ENCODE assay signal across 10 cellular contexts in the genomic region with DNA sequence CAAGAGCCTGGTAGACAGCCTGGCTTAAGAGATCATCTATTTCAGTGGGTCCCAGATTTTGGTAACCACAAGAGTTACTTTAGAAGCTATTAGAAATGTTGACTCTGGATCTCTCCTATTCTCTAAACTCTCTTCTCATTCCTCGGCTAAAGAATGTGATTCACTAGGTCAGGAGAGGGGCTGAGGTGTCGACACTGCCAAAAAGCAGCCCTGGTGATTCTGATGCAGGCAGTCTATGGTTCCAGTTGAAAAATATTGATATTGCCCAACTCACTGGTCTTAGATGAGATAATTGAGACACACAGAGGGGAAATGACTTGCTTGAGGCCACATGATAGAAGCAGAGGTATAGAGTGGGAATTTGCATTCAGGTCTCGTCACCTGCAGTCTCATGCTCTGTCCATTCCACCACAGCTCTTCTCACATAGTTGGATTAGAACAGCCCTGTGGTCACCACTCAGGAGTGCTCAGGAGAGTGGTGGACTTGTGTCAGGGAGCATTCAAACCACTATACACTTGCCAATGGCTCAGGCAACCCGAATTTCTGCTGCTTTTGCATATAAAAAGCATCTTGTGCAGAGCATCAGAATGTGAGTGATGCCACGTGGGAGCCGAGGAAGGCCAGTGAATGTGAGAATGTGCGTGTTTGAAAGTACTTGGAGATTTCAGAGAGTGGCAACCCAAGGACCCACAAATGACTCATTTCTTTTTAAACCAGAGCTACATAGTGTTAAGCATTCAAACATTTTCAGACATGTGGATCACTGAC.
DNase-seq lines count a peak whose midpoint lies in the region; ATAC-seq lines count a peak whose summit lies in the region.
"Had no signal": no experiment of that assay in that cellular context is flagged by ENCODE, and none has a peak within 500 bp of the region (broad histone marks: within the 10 kb centered on the region; RNA-seq: fewer than 3 reads in every experiment).

No MANE protein-coding gene starts in this region.

- ATAC-seq in GM18498 (IDR thresholded peaks at IDR 0.05; ENCODE audit: unreplicated experiment) = no peak
- ATAC-seq: heart right ventricle had no signal

- peak; percentile 56 for DNase-seq in activated naive CD4-positive, alpha-beta T cell treated with Interleukin-2 at 50 U/mL for 16 hours
- no peak for DNase-seq in activated naive CD4-positive, alpha-beta T cell (lab: John Stamatoyannopoulos, UW)
- DNase-seq in activated T-cell treated with anti-CD3 and anti-CD28 coated beads, Interleukin-2, amount 50 U/mL, for 48 hours = peak; percentile 72 to 76
- DNase-seq in iris pigment epithelial cell (ENCODE audit: low read depth) (peak; percentile 92), NCI-H524 treated with DMSO at 0.1 percent for 48 hours (lab: John Stamatoyannopoulos, UW) (no peak), OCI-M1 (lab: John Stamatoyannopoulos, UW) (no peak), NCI-H2029 treated with DMSO at 0.1 percent for 48 hours (lab: John Stamatoyannopoulos, UW) (no peak)
- DNase-seq: heart right ventricle, NCI-H526 had no signal

Comparison
In these comparisons a context has a peak if more than half of its experiments do, and no peak if none do; other contexts are left out.
1. DNase-seq: peak in activated naive CD4-positive, alpha-beta T cell treated with Interleukin-2 at 50 U/mL for 16 hours (single experiment), activated T-cell treated with anti-CD3 and anti-CD28 coated beads, Interleukin-2, amount 50 U/mL, for 48 hours (2 of 2) and iris pigment epithelial cell (single experiment); none in activated naive CD4-positive, alpha-beta T cell (0 of 4), NCI-H524 treated with DMSO at 0.1 percent for 48 hours (single experiment), OCI-M1 (single experiment) and NCI-H2029 treated with DMSO at 0.1 percent for 48 hours (single experiment).